8 cellular contexts compared by ENCODE assay signal in the genomic region with DNA sequence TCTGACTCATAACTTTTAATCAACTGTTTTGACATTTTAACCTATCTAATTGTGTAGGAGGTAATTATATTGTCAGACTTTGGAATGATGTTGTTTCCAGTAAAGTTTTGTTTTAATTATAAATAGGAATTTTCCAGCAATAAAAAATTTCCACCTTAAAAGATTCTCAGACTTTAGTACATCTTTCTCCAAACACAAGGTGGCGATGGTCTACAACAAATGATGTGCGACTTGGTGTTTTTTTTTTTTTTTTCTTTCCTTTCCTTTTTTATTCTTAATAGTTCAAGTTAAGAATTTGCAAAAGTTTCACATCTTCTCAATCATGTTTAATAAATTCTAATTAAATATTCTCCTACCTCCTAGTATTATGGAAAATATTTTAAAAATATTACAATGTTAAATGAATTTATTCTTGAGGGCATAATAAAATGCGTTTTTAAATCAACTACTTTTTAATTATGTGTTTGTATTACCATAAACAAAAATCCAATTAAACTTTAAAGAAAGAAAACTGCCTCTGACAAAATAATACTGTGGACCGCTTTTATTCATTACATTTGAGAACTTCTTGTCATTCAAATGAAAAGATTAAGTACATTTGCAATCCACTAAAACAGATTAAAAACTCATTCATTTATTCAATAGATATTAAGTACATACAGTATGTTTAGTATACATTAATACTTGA. TPM values are rescaled to one million over a fixed set of nuclear protein-coding genes. Genes with fewer than 3 reads are reported as not detected.
DNase-seq lines count a peak whose midpoint lies in the region; ATAC-seq and TF ChIP-seq lines count a peak whose summit lies in the region.

No MANE protein-coding gene starts in this region.

- H3K9me2 ChIP-seq in Karpas-422 (replicated peaks; ENCODE audit: insufficient read depth, low read length) = no peaks in the 10 kb centered on the region

- H3K27me3 ChIP-seq in Karpas-422 (ENCODE audit: low read length) (no peaks in the 10 kb centered on the region), upper lobe of left lung (peaks cover 0 to 8% (median under 1%) of the 10 kb centered on the region in 4 donors)

- H3K4me1 Mint-ChIP-seq in glutamatergic neuron (ENCODE audit: low read depth, unreplicated experiment) = peaks cover 2% of the 10 kb centered on the region

- 13 to 15% methylated on average over 4 of the region's 4 CpGs for WGBS in upper lobe of left lung, 2 donors

- H3K36me3 ChIP-seq in Karpas-422 (ENCODE audit: insufficient read depth, low read length) = no peaks in the 10 kb centered on the region
- no peaks in the 10 kb centered on the region for H3K36me3 ChIP-seq in upper lobe of left lung

- H3K27me3 Mint-ChIP-seq in glutamatergic neuron (ENCODE audit: unreplicated experiment) = peaks cover 10% of the 10 kb centered on the region

- no peak overlapping the region for H3K4me2 ChIP-seq in Karpas-422 (ENCODE audit: low read depth, low read length, poor library complexity, severe bottlenecking)

- no peaks in the 10 kb centered on the region for H4K20me1 ChIP-seq in Karpas-422 (ENCODE audit: insufficient read depth, low read depth, low read length)

- H3K27ac ChIP-seq in Karpas-422 (ENCODE audit: low read length) (no peak overlapping the region), upper lobe of left lung (no peak overlapping the region)

- no peak for TF ChIP-seq POLR2A in upper lobe of left lung (IDR thresholded peaks at IDR 0.05)

- ATAC-seq in upper lobe of left lung (ENCODE audit: low FRiP score in 2 of 2) (no peak), HG02571 (IDR thresholded peaks at IDR 0.05; ENCODE audit: unreplicated experiment) (no peak)

- peak; percentile 76 for DNase-seq in DMS53 (lab: John Stamatoyannopoulos, UW)
- DNase-seq in Karpas-422 = peak; percentile 81
- peak; percentile 41 for DNase-seq in SW480 (ENCODE audit: low spot score)
- no peak for DNase-seq in glutamatergic neuron
- no peak for DNase-seq in upper lobe of left lung
- no peak for DNase-seq in cerebellar nuclear complex (lab: John Stamatoyannopoulos, UW)
- DNase-seq in mucosa of gallbladder (ENCODE audit: low spot score) = no peak

- H3K9me3 ChIP-seq in Karpas-422 (ENCODE audit: low read length) (no peaks in the 10 kb centered on the region), upper lobe of left lung (no peaks in the 10 kb centered on the region)

- no peak overlapping the region for H3K4me3 ChIP-seq in Karpas-422 (ENCODE audit: low read length)
- H3K4me3 ChIP-seq in upper lobe of left lung = no peak overlapping the region

- no peaks in the 10 kb centered on the region for H3K79me2 ChIP-seq in Karpas-422 (ENCODE audit: low read length)

- no peak for TF ChIP-seq EP300 in upper lobe of left lung (IDR thresholded peaks at IDR 0.05)

- no peak overlapping the region for H3K9ac ChIP-seq in Karpas-422 (ENCODE audit: low read length)

- H3K4me1 ChIP-seq in Karpas-422 (ENCODE audit: low read length) (no peaks in the 10 kb centered on the region), upper lobe of left lung (peaks cover 14 to 35% (median 16%) of the 10 kb centered on the region in 4 donors)

- no peak overlapping the region for H3K27ac Mint-ChIP-seq in glutamatergic neuron (ENCODE audit: unreplicated experiment)

- no peak overlapping the region for H2AFZ ChIP-seq in Karpas-422 (ENCODE audit: low read length)

- TF ChIP-seq CTCF in glutamatergic neuron (IDR thresholded peaks at IDR 0.05; ENCODE audit: partially characterized antibody, unreplicated experiment) = peak; percentile 37
- TF ChIP-seq CTCF in upper lobe of left lung (IDR thresholded peaks at IDR 0.05) = peak in 4 of 6 experiments; percentile 19 to 45 (median 30)

- no peaks in the 10 kb centered on the region for H3K36me3 Mint-ChIP-seq in glutamatergic neuron (ENCODE audit: unreplicated experiment)

- H3K9me3 Mint-ChIP-seq in glutamatergic neuron (ENCODE audit: unreplicated experiment) = peaks cover 2% of the 10 kb centered on the region

- no peak overlapping the region for H3K4me3 Mint-ChIP-seq in glutamatergic neuron (ENCODE audit: unreplicated experiment)

RNA-seq across cellular contexts. Expression of a gene that starts 4.4 kb away (rescaled TPM):
- total RNA-seq in Karpas-422 (2014; rRNA removed; shearing (Covaris generic); ENCODE audit: low replicate concordance) = not detected in 2 replicates
- 1.1 TPM for total RNA-seq in glutamatergic neuron (ENCODE audit: unreplicated experiment)
- 100 to 1,000 TPM in 1 of 6 donors, 10 to 100 TPM in 5; 37.9 to 144 (median 58.4) TPM for total RNA-seq in upper lobe of left lung
- 74.7 TPM for total RNA-seq in mucosa of gallbladder

Comparison
In these comparisons a context has a peak if more than half of its experiments do, and no peak if none do; other contexts are left out.
1. DNase-seq: peak in DMS53 (single experiment), Karpas-422 (single experiment) and SW480 (single experiment); none in glutamatergic neuron (single experiment), upper lobe of left lung (0 of 2), cerebellar nuclear complex (0 of 2) and mucosa of gallbladder (single experiment).
2. RNA of a gene that starts 4.4 kb away (total RNA-seq): 74.7 TPM in mucosa of gallbladder (single experiment) and 37.9 to 144 TPM in upper lobe of left lung; 1.1 TPM in glutamatergic neuron (single experiment) and not detected in Karpas-422; every median in the first group is over 10 times any median in the second.